Comparison of ENCODE assay signal across 24 cellular contexts in the genomic region with DNA sequence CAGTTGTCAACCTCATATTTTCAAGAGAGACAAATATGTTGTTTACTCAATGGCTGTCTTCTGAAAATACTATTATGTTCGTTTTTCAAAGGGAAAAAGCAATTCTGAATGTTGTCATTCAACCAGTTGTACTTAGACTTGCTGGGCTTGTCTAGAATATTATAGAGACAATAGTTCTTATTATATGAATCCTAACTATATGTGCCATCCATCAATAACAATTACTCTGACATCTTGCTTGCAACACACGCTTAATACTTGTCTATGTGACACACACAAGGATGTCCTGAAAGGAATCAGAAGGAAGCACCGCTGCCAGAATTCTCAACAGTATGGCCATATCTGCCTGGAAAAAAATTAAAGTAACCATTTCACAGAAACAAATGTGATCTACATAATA.
"Had no signal": no experiment of that assay in that cellular context is flagged by ENCODE, and none has a peak within 500 bp of the region (broad histone marks: within the 10 kb centered on the region; RNA-seq: fewer than 3 reads in every experiment).

No MANE protein-coding gene starts in this region.

- ATAC-seq: effector memory CD8-positive, alpha-beta T cell; esophagus mucosa; foreskin keratinocyte; gastrocnemius medialis; gastroesophageal sphincter; heart left ventricle; heart right ventricle had no signal

- DNase-seq: colonic mucosa; cortex of kidney; dermis blood vessel endothelial cell; dorsolateral prefrontal cortex; effector CD4-positive, alpha-beta T cell; effector CD8-positive, alpha-beta T cell; effector memory CD4-positive, alpha-beta T cell; effector memory CD8-positive, alpha-beta T cell; endodermal cell; erythroblast; esophagus squamous epithelium; foreskin fibroblast; foreskin keratinocyte; foreskin melanocyte; gastrocnemius medialis; glutamatergic neuron; head of caudate nucleus; heart left ventricle; heart right ventricle had no signal

- H3K36me3 ChIP-seq: colonic mucosa, esophagus muscularis mucosa, esophagus squamous epithelium, gastrocnemius medialis, gastroesophageal sphincter, heart left ventricle, heart right ventricle had no signal

- H3K27me3 ChIP-seq: colonic mucosa, dorsolateral prefrontal cortex, esophagus muscularis mucosa, esophagus squamous epithelium, foreskin keratinocyte, gastrocnemius medialis, gastroesophageal sphincter, heart left ventricle, heart right ventricle had no signal

- H3K4me3 ChIP-seq: colonic mucosa, coronary artery, dorsolateral prefrontal cortex, esophagus muscularis mucosa, esophagus squamous epithelium, gastrocnemius medialis, gastroesophageal sphincter, heart left ventricle, heart right ventricle had no signal

- H3K4me1 ChIP-seq: colonic mucosa, esophagus muscularis mucosa, esophagus squamous epithelium, foreskin keratinocyte, gastrocnemius medialis, gastroesophageal sphincter, heart left ventricle, heart right ventricle had no signal

- H3K27ac ChIP-seq: colonic mucosa, coronary artery, dorsolateral prefrontal cortex, epithelial cell of prostate, esophagus muscularis mucosa, esophagus squamous epithelium, foreskin keratinocyte, gastrocnemius medialis, gastroesophageal sphincter, heart left ventricle, heart right ventricle had no signal

- H3K9me3 ChIP-seq: colonic mucosa, esophagus muscularis mucosa, gastrocnemius medialis, gastroesophageal sphincter, heart left ventricle had no signal
